In the genomic region with DNA sequence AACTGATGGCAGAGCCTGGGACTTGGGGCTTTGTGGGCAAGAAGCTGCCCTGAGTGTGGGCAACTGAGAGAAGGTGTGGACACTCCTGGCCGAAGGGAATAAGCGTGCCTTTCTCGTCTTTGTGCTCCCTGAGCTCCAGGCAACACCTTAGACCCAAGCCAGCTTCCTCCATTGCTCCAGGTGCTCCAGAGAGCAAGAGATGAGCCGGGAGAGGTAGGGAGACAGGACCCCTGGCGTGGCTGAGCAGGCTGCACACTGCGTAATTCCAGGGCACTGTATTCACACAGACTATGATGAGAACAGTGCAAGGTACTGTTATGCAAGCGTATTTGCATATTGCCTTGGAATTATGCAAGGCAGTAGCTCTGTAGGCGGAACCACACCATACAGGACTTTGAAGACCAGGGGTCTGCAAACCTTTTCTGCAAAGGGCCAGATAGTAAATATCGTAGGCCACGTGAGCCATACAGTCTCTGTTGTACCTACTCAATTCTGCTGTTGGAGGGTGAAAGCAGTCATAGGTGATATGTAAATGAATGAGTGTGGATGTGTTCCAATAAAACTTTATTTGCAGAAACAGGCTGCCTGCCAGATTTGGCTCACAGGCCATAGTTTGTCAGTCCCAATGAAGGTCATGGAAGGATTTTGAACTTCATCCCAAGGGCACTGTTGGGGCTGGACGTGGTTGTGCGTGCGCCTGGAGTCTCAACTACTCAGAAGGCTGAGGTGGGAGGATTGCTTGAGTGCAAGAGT, we compare ENCODE assay signal across 1 cellular context.
TF ChIP-seq lines count a peak whose summit lies in the region.

No MANE protein-coding gene starts in this region.

TF ChIP-seq in HepG2, 621 proteins besides CTCF, POLR2A, EP300 and RAD21 (continued from another document):
- TF ChIP-seq ZBED4 (CRISPR knock-in tag; IDR thresholded peaks at IDR 0.05; ENCODE audit: borderline replicate concordance) = no peak
- TF ChIP-seq GATAD2A (CRISPR knock-in tag; IDR thresholded peaks at IDR 0.05) = no peak
- no peak for TF ChIP-seq POGK (CRISPR knock-in tag; conservative IDR thresholded peaks at IDR 0.05)
- TF ChIP-seq SP4 (CRISPR knock-in tag; IDR thresholded peaks at IDR 0.05) = no peak
- TF ChIP-seq ZNF24 (IDR thresholded peaks at IDR 0.05) = no peak
- no peak for TF ChIP-seq ZNF569 (CRISPR knock-in tag; IDR thresholded peaks at IDR 0.05; ENCODE audit: borderline replicate concordance)
- no peak for TF ChIP-seq ZNF878 (CRISPR knock-in tag; IDR thresholded peaks at IDR 0.05)
- TF ChIP-seq GPBP1L1 (CRISPR knock-in tag; IDR thresholded peaks at IDR 0.05) = no peak
- TF ChIP-seq ZNF672 (CRISPR knock-in tag; IDR thresholded peaks at IDR 0.05) = no peak
- 0 out of 2 replicates have a peak, but pooled peaks have one; percentile 68 for TF ChIP-seq NFKBIZ (CRISPR knock-in tag; IDR thresholded peaks at IDR 0.05)
- TF ChIP-seq, protein P1, sequence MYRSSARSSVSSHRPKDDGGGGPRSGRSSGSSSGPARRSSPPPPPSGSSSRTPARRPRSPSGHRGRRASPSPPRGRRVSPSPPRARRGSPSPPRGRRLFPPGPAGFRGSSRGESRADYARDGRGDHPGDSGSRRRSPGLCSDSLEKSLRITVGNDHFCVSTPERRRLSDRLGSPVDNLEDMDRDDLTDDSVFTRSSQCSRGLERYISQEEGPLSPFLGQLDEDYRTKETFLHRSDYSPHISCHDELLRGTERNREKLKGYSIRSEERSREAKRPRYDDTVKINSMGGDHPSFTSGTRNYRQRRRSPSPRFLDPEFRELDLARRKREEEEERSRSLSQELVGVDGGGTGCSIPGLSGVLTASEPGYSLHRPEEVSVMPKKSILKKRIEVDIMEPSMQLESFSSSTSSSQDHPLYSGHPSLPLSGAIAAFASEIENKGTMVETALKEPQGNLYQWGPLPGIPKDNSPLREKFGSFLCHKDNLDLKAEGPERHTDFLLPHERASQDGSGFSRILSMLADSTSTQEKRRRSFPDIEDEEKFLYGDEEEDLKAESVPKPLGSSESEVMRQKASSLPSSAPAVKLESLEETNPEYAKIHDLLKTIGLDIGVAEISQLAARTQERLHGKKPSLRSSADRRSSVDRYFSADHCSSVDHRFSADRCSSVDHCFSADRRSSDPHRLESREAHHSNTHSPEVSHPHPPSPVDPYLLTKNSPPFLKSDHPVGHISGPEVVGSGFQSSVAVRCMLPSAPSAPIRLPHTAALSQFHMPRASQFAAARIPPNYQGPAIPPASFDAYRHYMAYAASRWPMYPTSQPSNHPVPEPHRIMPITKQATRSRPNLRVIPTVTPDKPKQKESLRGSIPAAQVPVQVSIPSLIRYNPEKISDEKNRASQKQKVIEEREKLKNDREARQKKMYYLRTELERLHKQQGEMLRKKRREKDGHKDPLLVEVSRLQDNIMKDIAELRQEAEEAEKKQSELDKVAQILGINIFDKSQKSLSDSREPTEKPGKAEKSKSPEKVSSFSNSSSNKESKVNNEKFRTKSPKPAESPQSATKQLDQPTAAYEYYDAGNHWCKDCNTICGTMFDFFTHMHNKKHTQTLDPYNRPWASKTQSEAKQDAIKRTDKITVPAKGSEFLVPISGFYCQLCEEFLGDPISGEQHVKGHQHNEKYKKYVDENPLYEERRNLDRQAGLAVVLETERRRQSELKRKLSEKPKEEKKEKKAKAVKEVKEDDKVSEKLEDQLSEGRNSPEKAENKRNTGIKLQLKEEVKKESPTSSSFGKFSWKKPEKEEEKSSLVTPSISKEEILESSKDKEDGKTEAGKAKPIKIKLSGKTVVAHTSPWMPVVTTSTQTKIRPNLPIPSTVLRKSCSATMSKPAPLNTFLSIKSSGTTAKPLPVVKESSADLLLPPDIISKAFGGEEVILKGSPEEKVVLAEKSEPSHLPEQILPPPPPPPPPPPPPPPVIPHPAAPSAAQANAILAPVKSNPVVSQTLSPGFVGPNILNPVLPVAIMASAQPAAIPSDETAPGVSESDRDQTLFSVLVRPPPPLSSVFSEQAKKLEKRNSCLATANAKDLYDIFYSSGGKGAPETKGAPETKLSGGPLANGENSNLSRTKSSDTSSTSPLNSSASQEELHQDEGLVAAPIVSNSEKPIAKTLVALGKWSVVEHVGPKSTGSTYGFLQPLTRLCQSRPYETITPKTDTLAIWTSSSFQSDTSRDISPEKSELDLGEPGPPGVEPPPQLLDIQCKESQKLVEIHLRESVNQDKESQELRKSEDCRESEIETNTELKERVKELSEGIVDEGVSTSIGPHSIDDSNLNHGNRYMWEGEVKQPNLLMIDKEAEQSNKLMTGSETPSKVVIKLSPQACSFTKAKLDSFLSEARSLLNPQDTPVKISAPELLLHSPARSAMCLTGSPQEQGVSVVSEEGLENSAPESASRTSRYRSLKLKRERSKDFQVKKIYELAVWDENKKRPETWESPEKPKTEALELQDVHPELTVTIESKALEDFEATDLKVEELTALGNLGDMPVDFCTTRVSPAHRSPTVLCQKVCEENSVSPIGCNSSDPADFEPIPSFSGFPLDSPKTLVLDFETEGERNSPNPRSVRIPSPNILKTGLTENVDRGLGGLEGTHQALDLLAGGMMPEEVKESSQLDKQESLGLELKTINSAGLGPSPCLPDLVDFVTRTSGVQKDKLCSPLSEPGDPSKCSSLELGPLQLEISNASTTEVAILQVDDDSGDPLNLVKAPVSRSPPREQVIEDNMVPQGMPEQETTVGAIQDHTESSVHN (CRISPR knock-in tag; IDR thresholded peaks at IDR 0.05) = no peak
- TF ChIP-seq ZMAT3 (CRISPR knock-in tag; conservative IDR thresholded peaks at IDR 0.05) = no peak
- TF ChIP-seq REXO4 (CRISPR knock-in tag; IDR thresholded peaks at IDR 0.05; ENCODE audit: borderline replicate concordance) = 0 out of 2 replicates have a peak, but pooled peaks have one; percentile 71
